ENCODE assay signal across 9 cellular contexts in genomic region chr22:37752189-37753061, GRCh38. TPM values are rescaled to one million over a fixed set of nuclear protein-coding genes. Genes with fewer than 3 reads are reported as not detected.
DNase-seq lines count a peak whose midpoint lies in the region; ATAC-seq, FAIRE-seq and TF ChIP-seq lines count a peak whose summit lies in the region.
"Had no signal": no experiment of that assay in that cellular context is flagged by ENCODE, and none has a peak within 500 bp of the region (broad histone marks: within the 10 kb centered on the region; RNA-seq: fewer than 3 reads in every experiment).

No MANE protein-coding gene starts in this region.

- no peak overlapping the region for H3K27ac Mint-ChIP-seq in activated T-cell treated with anti-CD3 and anti-CD28 coated beads, Interleukin-2, amount 50 U/mL, for 24 hours

- no peaks in the 10 kb centered on the region for H3K27me3 ChIP-seq in SJSA1 (replicated peaks)

- H3K9me3 Mint-ChIP-seq in activated T-cell treated with anti-CD3 and anti-CD28 coated beads, Interleukin-2, amount 50 U/mL, for 24 hours: no peaks in the 10 kb centered on the region

- intact Hi-C loops in posterior vena cava (cut with DNase I): no loop called here

- no peak overlapping the region for H3K4me3 Mint-ChIP-seq in activated T-cell treated with anti-CD3 and anti-CD28 coated beads, Interleukin-2, amount 50 U/mL, for 24 hours

- H3K4me1 ChIP-seq in SJSA1 (replicated peaks): peaks cover 61% of the 10 kb centered on the region

- H3K27ac ChIP-seq in SJSA1: peak overlapping the region; percentile 76

- no peak overlapping the region for H3K4me3 ChIP-seq in SJSA1

- no peaks in the 10 kb centered on the region for H3K9me3 ChIP-seq in SJSA1 (replicated peaks)

- H3K36me3 Mint-ChIP-seq in activated T-cell treated with anti-CD3 and anti-CD28 coated beads, Interleukin-2, amount 50 U/mL, for 24 hours (ENCODE audit: low read depth): peaks cover 44% of the 10 kb centered on the region

- peaks cover 15% of the 10 kb centered on the region for H3K4me1 Mint-ChIP-seq in activated T-cell treated with anti-CD3 and anti-CD28 coated beads, Interleukin-2, amount 50 U/mL, for 24 hours (ENCODE audit: low read depth)

- H3K36me3 ChIP-seq in SJSA1: peaks cover 87% of the 10 kb centered on the region

- TF ChIP-seq POLR2A in erythroblast (IDR thresholded peaks at IDR 0.05; ENCODE audit: low read length): no peak

- ATAC-seq in GM18511 (IDR thresholded peaks at IDR 0.05; ENCODE audit: unreplicated experiment) (no peak), GM21737 (IDR thresholded peaks at IDR 0.05; ENCODE audit: unreplicated experiment) (no peak)

- peak; percentile 47 for DNase-seq in DMS 273 treated with DMSO at 0.1 percent for 48 hours (lab: John Stamatoyannopoulos, UW)
- peak; percentile 98 to 100 for DNase-seq in SJSA1 (ENCODE audit: low read depth in 1 of 2, low spot score in 2 of 2)
- peak; percentile 41 to 55 for DNase-seq in frontal cortex (ENCODE audit: low spot score in 2 of 2)
- DNase-seq in posterior vena cava (ENCODE audit: low spot score): peak; percentile 97
- DNase-seq in erythroblast (lab: John Stamatoyannopoulos, UW): no peak
- no peak for DNase-seq in activated T-cell treated with anti-CD3 and anti-CD28 coated beads, Interleukin-2, amount 50 U/mL, for 24 hours

- no peak for FAIRE-seq in frontal cortex (lab: Jason Lieb, UNC)
- FAIRE-seq: endometrium had no signal

- no peaks in the 10 kb centered on the region for H3K27me3 Mint-ChIP-seq in activated T-cell treated with anti-CD3 and anti-CD28 coated beads, Interleukin-2, amount 50 U/mL, for 24 hours

RNA-seq across cellular contexts. Expression of gene GCAT, which starts 55.3 kb away (rescaled TPM):
- 54.7 and 60.9 TPM in 2 replicates for total RNA-seq in SJSA1 (2014; rRNA removed; shearing (Covaris generic))
- total RNA-seq in frontal cortex (8.6 TPM), posterior vena cava (1 to 10 TPM; 3.3 to 6.2 TPM)

RNA-seq across cellular contexts. Expression of gene TRIOBP, which starts 55.6 kb away (rescaled TPM):
- 90.4 and 92.5 TPM in 2 replicates for total RNA-seq in SJSA1 (2014; rRNA removed; shearing (Covaris generic))
- total RNA-seq in frontal cortex (10.6 TPM), posterior vena cava (10 to 100 TPM; 93.8 to 95.8 TPM)

Comparison
In these comparisons a context has a peak if more than half of its experiments do, and no peak if none do; other contexts are left out.
1. DNase-seq: peak in DMS 273 treated with DMSO at 0.1 percent for 48 hours (single experiment), SJSA1 (2 of 2), frontal cortex (2 of 2) and posterior vena cava (single experiment); none in erythroblast (0 of 2) and activated T-cell treated with anti-CD3 and anti-CD28 coated beads, Interleukin-2, amount 50 U/mL, for 24 hours (single experiment).